ENCODE assay signal across 11 cellular contexts in genomic region chr3:55405436-55405835, GRCh38.
A peak's percentile ranks its signal among the peaks of the same experiment; 100 is the strongest.
DNase-seq lines count a peak whose midpoint lies in the region; ATAC-seq and TF ChIP-seq lines count a peak whose summit lies in the region.
"Had no signal": no experiment of that assay in that cellular context is flagged by ENCODE, and none has a peak within 500 bp of the region (broad histone marks: within the 10 kb centered on the region; RNA-seq: fewer than 3 reads in every experiment).

No MANE protein-coding gene starts in this region.

- no peaks in the 10 kb centered on the region for H3K36me3 Mint-ChIP-seq in activated CD8-positive, alpha-beta memory T cell treated with anti-CD3 and anti-CD28 coated beads, Interleukin-2, amount 10 ng/mL, durations not matched to agents 7 days and 5 days
- H3K36me3 Mint-ChIP-seq: brain had no signal

- no peak for TF ChIP-seq POLR2A in right lobe of liver (IDR thresholded peaks at IDR 0.05)

- peaks cover 0 to 14% (median 4%) of the 10 kb centered on the region in 4 donors for H3K4me1 ChIP-seq in right lobe of liver
- H3K4me1 ChIP-seq in mucosa of descending colon (ENCODE audit: low read depth): no peaks in the 10 kb centered on the region
- H3K4me1 ChIP-seq: spleen had no signal

- H3K4me3 ChIP-seq in right lobe of liver (no peak overlapping the region), mucosa of descending colon (no peak overlapping the region)
- H3K4me3 ChIP-seq: spleen had no signal

- peak; percentile 28 to 47 (median 37) for ATAC-seq in right lobe of liver
- ATAC-seq in mucosa of descending colon: no peak
- ATAC-seq in activated CD8-positive, alpha-beta memory T cell treated with anti-CD3 and anti-CD28 coated beads, Interleukin-2, amount 10 ng/mL, durations not matched to agents 7 days and 5 days: no peak

- no peaks in the 10 kb centered on the region for H3K4me1 Mint-ChIP-seq in activated CD8-positive, alpha-beta memory T cell treated with anti-CD3 and anti-CD28 coated beads, Interleukin-2, amount 10 ng/mL, durations not matched to agents 7 days and 5 days
- H3K4me1 Mint-ChIP-seq: brain had no signal

- CTCF ChIA-PET in activated CD8-positive, alpha-beta memory T cell treated with anti-CD3 and anti-CD28 coated beads, Interleukin-2, amount 10 ng/mL, durations not matched to agents 7 days and 5 days (lab: Charles Lee): no interaction called here

- no peaks in the 10 kb centered on the region for H3K9me3 Mint-ChIP-seq in activated CD8-positive, alpha-beta memory T cell treated with anti-CD3 and anti-CD28 coated beads, Interleukin-2, amount 10 ng/mL, durations not matched to agents 7 days and 5 days (ENCODE audit: low read depth)

- H3K9me3 ChIP-seq in right lobe of liver (no peaks in the 10 kb centered on the region), mucosa of descending colon (no peaks in the 10 kb centered on the region)

- no peak overlapping the region for H3K27ac ChIP-seq in right lobe of liver
- H3K27ac ChIP-seq: spleen had no signal

- DNase-seq in ELR (ENCODE audit: low read depth) (peak; percentile 50), HT1080 (ENCODE audit: low read depth) (peak; percentile 61), amniotic epithelial cell (ENCODE audit: low read depth) (peak; percentile 60), right lobe of liver (no peak), mucosa of descending colon (no peak), epidermal melanocyte (ENCODE audit: insufficient read length, low spot score) (no peak)
- no peak for DNase-seq in activated CD8-positive, alpha-beta memory T cell treated with anti-CD3 and anti-CD28 coated beads, Interleukin-2, amount 10 ng/mL, durations not matched to agents 7 days and 5 days
- DNase-seq: activated CD4-positive, CD25-positive, alpha-beta regulatory T cell treated with anti-CD3 and anti-CD28 coated beads, Interleukin-2, amount 50 U/mL, for 72 hours; NCI-H2081 treated with DMSO at 0.1 percent for 48 hours; spleen had no signal

- H3K36me3 ChIP-seq in right lobe of liver (no peaks in the 10 kb centered on the region), mucosa of descending colon (ENCODE audit: low read depth) (no peaks in the 10 kb centered on the region)
- H3K36me3 ChIP-seq: spleen had no signal

- H3K4me3 Mint-ChIP-seq in activated CD8-positive, alpha-beta memory T cell treated with anti-CD3 and anti-CD28 coated beads, Interleukin-2, amount 10 ng/mL, durations not matched to agents 7 days and 5 days: no peak overlapping the region
- H3K4me3 Mint-ChIP-seq: brain had no signal

- 35% methylated on average over 8 of the region's 8 CpGs for WGBS in right lobe of liver (ENCODE audit: insufficient coverage, low coverage, low lambda C conversion rate, missing lambda C conversion rate)

- intact Hi-C loops in right lobe of liver (cut with DNase I): no loop called here
- intact Hi-C loops in mucosa of descending colon (cut with DNase I, micrococcal nuclease): no loop called here

- no peak overlapping the region for H3K27ac Mint-ChIP-seq in activated CD8-positive, alpha-beta memory T cell treated with anti-CD3 and anti-CD28 coated beads, Interleukin-2, amount 10 ng/mL, durations not matched to agents 7 days and 5 days
- H3K27ac Mint-ChIP-seq: brain had no signal

- no peaks in the 10 kb centered on the region for H3K27me3 ChIP-seq in right lobe of liver
- H3K27me3 ChIP-seq: spleen had no signal

- H3K27me3 Mint-ChIP-seq in activated CD8-positive, alpha-beta memory T cell treated with anti-CD3 and anti-CD28 coated beads, Interleukin-2, amount 10 ng/mL, durations not matched to agents 7 days and 5 days: no peaks in the 10 kb centered on the region
- H3K27me3 Mint-ChIP-seq: brain had no signal

- TF ChIP-seq CTCF in right lobe of liver (IDR thresholded peaks at IDR 0.05) (peak; percentile 11 to 44 (median 18)), mucosa of descending colon (IDR thresholded peaks at IDR 0.05) (no peak)

Comparison
In these comparisons a context has a peak if more than half of its experiments do, and no peak if none do; other contexts are left out.
1. DNase-seq: peak in ELR (single experiment), HT1080 (single experiment) and amniotic epithelial cell (single experiment); none in right lobe of liver (0 of 3), mucosa of descending colon (0 of 3), activated CD8-positive, alpha-beta memory T cell treated with anti-CD3 and anti-CD28 coated beads, Interleukin-2, amount 10 ng/mL, durations not matched to agents 7 days and 5 days (single experiment) and epidermal melanocyte (single experiment).
2. ATAC-seq: peak in right lobe of liver (4 of 4); none in mucosa of descending colon (single experiment) and activated CD8-positive, alpha-beta memory T cell treated with anti-CD3 and anti-CD28 coated beads, Interleukin-2, amount 10 ng/mL, durations not matched to agents 7 days and 5 days (single experiment).